ENCODE assay signal across 8 cellular contexts in the genomic region with DNA sequence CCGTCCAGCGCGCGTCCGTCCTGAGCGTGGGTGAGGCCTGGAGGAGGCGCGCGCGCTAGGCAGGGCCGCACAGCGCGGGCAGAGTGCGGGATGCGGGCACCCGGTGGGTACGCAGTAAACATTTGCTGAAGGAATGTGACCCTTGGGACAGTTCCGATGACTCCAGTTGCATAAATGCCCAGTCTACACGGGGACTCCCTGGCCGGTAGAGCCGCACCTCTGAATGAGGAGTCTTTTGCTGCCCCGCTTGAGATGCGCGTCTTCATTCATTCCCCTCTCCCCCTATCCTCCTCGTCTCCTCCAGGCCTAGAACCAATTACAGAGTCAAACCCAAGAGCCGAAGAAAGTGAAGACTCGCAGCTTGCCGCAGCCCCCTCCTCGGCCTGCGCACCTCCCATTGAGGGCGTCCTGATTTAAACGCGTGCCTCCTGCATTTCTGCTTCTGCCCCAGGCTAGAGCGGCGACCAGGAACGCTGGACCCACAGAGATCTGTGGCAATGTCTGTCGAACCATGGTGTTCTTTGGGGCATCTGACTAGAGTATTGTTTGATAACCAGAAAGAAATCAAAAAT. TPM values are rescaled to one million over a fixed set of nuclear protein-coding genes. Genes with fewer than 3 reads are reported as not detected.
A peak's percentile ranks its signal among the peaks of the same experiment; 100 is the strongest.
DNase-seq lines count a peak whose midpoint lies in the region; ATAC-seq and TF ChIP-seq lines count a peak whose summit lies in the region.

No MANE protein-coding gene starts in this region.

- peak overlapping the region; percentile 86 for H3K4me3 ChIP-seq in MM.1S (ENCODE audit: low read length)

- H3K27ac Mint-ChIP-seq in endothelial cell (ENCODE audit: unreplicated experiment): no peak overlapping the region
- H3K27ac Mint-ChIP-seq in natural killer cell treated with Interleukin-12 subunit alpha and Interleukin-12 subunit beta and Interleukin-15 and Interleukin-18, amount 100 ng/mL, for 72 hours: peak overlapping the region; percentile 78 to 88

- peaks cover 11% of the 10 kb centered on the region for H3K36me3 Mint-ChIP-seq in endothelial cell (ENCODE audit: low read depth, unreplicated experiment)
- no peaks in the 10 kb centered on the region for H3K36me3 Mint-ChIP-seq in natural killer cell treated with Interleukin-12 subunit alpha and Interleukin-12 subunit beta and Interleukin-15 and Interleukin-18, amount 100 ng/mL, for 72 hours

- peak; percentile 23 for ATAC-seq in GM21576 (IDR thresholded peaks at IDR 0.05; ENCODE audit: unreplicated experiment)
- peak in 1 of 2 donors; percentile 21 for ATAC-seq in natural killer cell treated with Interleukin-12 subunit alpha and Interleukin-12 subunit beta and Interleukin-15 and Interleukin-18, amount 100 ng/mL, for 72 hours

- no peaks in the 10 kb centered on the region for H3K9me3 Mint-ChIP-seq in endothelial cell (ENCODE audit: unreplicated experiment)
- no peaks in the 10 kb centered on the region for H3K9me3 Mint-ChIP-seq in natural killer cell treated with Interleukin-12 subunit alpha and Interleukin-12 subunit beta and Interleukin-15 and Interleukin-18, amount 100 ng/mL, for 72 hours

- H4K20me1 ChIP-seq in MM.1S (ENCODE audit: insufficient read depth, low read length): no peaks in the 10 kb centered on the region

- H3K9ac ChIP-seq in ES-I3 (ENCODE audit: low read depth, low read length): peak overlapping the region; percentile 62
- H3K9ac ChIP-seq in MM.1S (ENCODE audit: low read length): peak overlapping the region; percentile 99

- H3K9me3 ChIP-seq in ES-I3 (ENCODE audit: control insufficient read depth, insufficient read depth, low read length) (no peaks in the 10 kb centered on the region), MM.1S (replicated peaks; ENCODE audit: insufficient read depth, low read length) (no peaks in the 10 kb centered on the region)

- peak; percentile 27 for TF ChIP-seq CTCF in MM.1S (IDR thresholded peaks at IDR 0.05; ENCODE audit: low read length)
- no peak for TF ChIP-seq CTCF in endothelial cell (IDR thresholded peaks at IDR 0.05; ENCODE audit: unreplicated experiment)

- no peak overlapping the region; the same call in 1 of the 2 replicates for H3K27ac ChIP-seq in MM.1S (ENCODE audit: low read length)

- peak overlapping the region; percentile 94 for H3K4me3 Mint-ChIP-seq in endothelial cell (ENCODE audit: unreplicated experiment)
- peak overlapping the region; percentile 83 for H3K4me3 Mint-ChIP-seq in natural killer cell treated with Interleukin-12 subunit alpha and Interleukin-12 subunit beta and Interleukin-15 and Interleukin-18, amount 100 ng/mL, for 72 hours

- H3K4me1 Mint-ChIP-seq in endothelial cell (ENCODE audit: unreplicated experiment): peaks cover 7% of the 10 kb centered on the region
- peaks cover 11 to 17% of the 10 kb centered on the region in 2 donors for H3K4me1 Mint-ChIP-seq in natural killer cell treated with Interleukin-12 subunit alpha and Interleukin-12 subunit beta and Interleukin-15 and Interleukin-18, amount 100 ng/mL, for 72 hours (ENCODE audit: low read depth in 2 of 2)

- H3K4me1 ChIP-seq in ES-I3 (ENCODE audit: insufficient read depth, low read length): peaks cover 11% of the 10 kb centered on the region
- peaks cover 8% of the 10 kb centered on the region; the same call in 1 of the 2 replicates for H3K4me1 ChIP-seq in MM.1S (ENCODE audit: low read length)

- no peaks in the 10 kb centered on the region for H3K9me2 ChIP-seq in MM.1S (replicated peaks; ENCODE audit: insufficient read depth, low read length)

- H3K36me3 ChIP-seq in ES-I3 (ENCODE audit: insufficient read depth, low read length): no peaks in the 10 kb centered on the region
- no peaks in the 10 kb centered on the region for H3K36me3 ChIP-seq in MM.1S (replicated peaks; ENCODE audit: insufficient read depth, low read length)

- H3K27me3 Mint-ChIP-seq in endothelial cell (ENCODE audit: unreplicated experiment): peaks cover 8% of the 10 kb centered on the region
- H3K27me3 Mint-ChIP-seq in natural killer cell treated with Interleukin-12 subunit alpha and Interleukin-12 subunit beta and Interleukin-15 and Interleukin-18, amount 100 ng/mL, for 72 hours: no peaks in the 10 kb centered on the region

- DNase-seq in MM.1S (no peak), endothelial cell (ENCODE audit: low spot score) (no peak), SIG-M5 treated with dmso at 0.1 percent for 504 hours (lab: John Stamatoyannopoulos, UW; ENCODE audit: unreplicated experiment) (no peak), SKM-1 treated with dmso at 0.1 percent for 144 hours (lab: John Stamatoyannopoulos, UW; ENCODE audit: unreplicated experiment) (no peak), amygdala (lab: John Stamatoyannopoulos, UW) (no peak)
- DNase-seq in natural killer cell treated with Interleukin-12 subunit alpha and Interleukin-12 subunit beta and Interleukin-15 and Interleukin-18, amount 100 ng/mL, for 72 hours (ENCODE audit: low spot score): peak; percentile 55

- no peaks in the 10 kb centered on the region for H3K27me3 ChIP-seq in MM.1S (replicated peaks; ENCODE audit: insufficient read depth, low read length)

- H3K79me2 ChIP-seq in MM.1S (ENCODE audit: low read length): peaks cover 19% of the 10 kb centered on the region

- H3F3A ChIP-seq in MM.1S (ENCODE audit: insufficient read depth, low read length): no peaks in the 10 kb centered on the region

- H3K4me2 ChIP-seq in MM.1S (ENCODE audit: low read depth, low read length): peak overlapping the region; percentile 83

- peak overlapping the region; percentile 76 for H2AFZ ChIP-seq in MM.1S (ENCODE audit: low read length)

RNA-seq across cellular contexts. Expression of a gene that starts 0.7 kb away (rescaled TPM):
- total RNA-seq in endothelial cell (ENCODE audit: unreplicated experiment): 94.6 TPM
- 100 to 1,000 TPM; 120 to 130 TPM for total RNA-seq in natural killer cell treated with Interleukin-12 subunit alpha and Interleukin-12 subunit beta and Interleukin-15 and Interleukin-18, amount 100 ng/mL, for 72 hours

RNA-seq across cellular contexts. Expression of a gene that starts 5.2 kb away (rescaled TPM):
- total RNA-seq in endothelial cell (ENCODE audit: unreplicated experiment): 89.0 TPM
- total RNA-seq in natural killer cell treated with Interleukin-12 subunit alpha and Interleukin-12 subunit beta and Interleukin-15 and Interleukin-18, amount 100 ng/mL, for 72 hours: 100 to 1,000 TPM in 1 of 2 donors, 10 to 100 TPM in 1; 40.3 to 102 TPM

RNA-seq across cellular contexts. Expression of a gene that starts 17.2 kb away (rescaled TPM):
- 0.69 TPM for total RNA-seq in endothelial cell (ENCODE audit: unreplicated experiment)
- under 1 TPM; 0.08 to 0.21 TPM for total RNA-seq in natural killer cell treated with Interleukin-12 subunit alpha and Interleukin-12 subunit beta and Interleukin-15 and Interleukin-18, amount 100 ng/mL, for 72 hours

RNA-seq across cellular contexts. Expression of a gene that starts 20.7 kb away (rescaled TPM):
- not detected for total RNA-seq in endothelial cell (ENCODE audit: unreplicated experiment)
- not detected for total RNA-seq in natural killer cell treated with Interleukin-12 subunit alpha and Interleukin-12 subunit beta and Interleukin-15 and Interleukin-18, amount 100 ng/mL, for 72 hours

RNA-seq across cellular contexts. Expression of a gene that starts 37.7 kb away (rescaled TPM):
- total RNA-seq in endothelial cell (ENCODE audit: unreplicated experiment): not detected
- total RNA-seq in natural killer cell treated with Interleukin-12 subunit alpha and Interleukin-12 subunit beta and Interleukin-15 and Interleukin-18, amount 100 ng/mL, for 72 hours: 10 to 100 TPM in 1 of 2 donors, 1 to 10 TPM in 1; 6.5 to 15.2 TPM
